ENCODE assay signal across 18 cellular contexts in genomic region chr13:99376924-99377323, GRCh38.
DNase-seq lines count a peak whose midpoint lies in the region; ATAC-seq, FAIRE-seq and TF ChIP-seq lines count a peak whose summit lies in the region.
"Had no signal": no experiment of that assay in that cellular context is flagged by ENCODE, and none has a peak within 500 bp of the region (broad histone marks: within the 10 kb centered on the region; RNA-seq: fewer than 3 reads in every experiment).

No MANE protein-coding gene starts in this region.

- POLR2A ChIA-PET in CD4-positive, alpha-beta T cell (lab: Charles Lee) = interaction anchor here (1.0 to 10.9 kb wide), 6 partner anchors 10 to 70 kb away, joined by 3 to 153 read pairs (median 9); partner anchors contain the start of gene GPR183
- POLR2A ChIA-PET in naive thymus-derived CD8-positive, alpha-beta T cell (lab: Charles Lee) = interaction anchor here (0.6 to 7.7 kb wide), 10 partner anchors 8 to 161 kb away, joined by 3 to 155 read pairs (median 4); partner anchors contain the start of gene GPR18

- peaks cover 96% of the 10 kb centered on the region for H3K4me1 Mint-ChIP-seq in CD4-positive, alpha-beta T cell (ENCODE audit: low read depth)
- peaks cover 92% of the 10 kb centered on the region for H3K4me1 Mint-ChIP-seq in activated naive CD8-positive, alpha-beta T cell treated with anti-CD3 and anti-CD28 coated beads, Interleukin-2, amount 50 U/mL, for 24 hours
- peaks cover 57 to 97% (median 89%) of the 10 kb centered on the region in 4 donors for H3K4me1 Mint-ChIP-seq in naive thymus-derived CD8-positive, alpha-beta T cell

- no peak overlapping the region for H3K18ac ChIP-seq in neuronal stem cell (ENCODE audit: low read length)

- peak overlapping the region; percentile 61 for H3K27ac ChIP-seq in CD4-positive, alpha-beta T cell (ENCODE audit: low read depth, low read length)
- H3K27ac ChIP-seq in neuronal stem cell (replicated peaks; ENCODE audit: low read length) = no peak overlapping the region
- H3K27ac ChIP-seq: left lung, SJCRH30 had no signal

- no peaks in the 10 kb centered on the region for H3K27me3 ChIP-seq in CD4-positive, alpha-beta T cell (ENCODE audit: control insufficient read depth, insufficient read depth, low read length)
- no peaks in the 10 kb centered on the region for H3K27me3 ChIP-seq in neuronal stem cell (ENCODE audit: control insufficient read depth in 3 of 3, insufficient read depth in 3 of 3, low read depth in 1 of 3, low read length in 3 of 3)
- H3K27me3 ChIP-seq: left lung, SJCRH30 had no signal

- CTCF ChIA-PET in CD4-positive, alpha-beta T cell (lab: Charles Lee) = interaction anchor here (2.2 kb wide), 1 partner anchor 107 kb away, joined by 9 read pairs; no protein-coding TSS in a partner anchor

- no peak overlapping the region for H3K23ac ChIP-seq in neuronal stem cell (ENCODE audit: low read depth, low read length, poor library complexity)

- no peak overlapping the region for H2AFZ ChIP-seq in neuronal stem cell (ENCODE audit: low read length)

- no peaks in the 10 kb centered on the region for H3K79me1 ChIP-seq in neuronal stem cell (ENCODE audit: low read depth, low read length)

- no peak overlapping the region for H2AK5ac ChIP-seq in neuronal stem cell (ENCODE audit: low read depth, low read length)

- WGBS in neuronal stem cell (ENCODE audit: extremely low coverage in 2 of 2, insufficient read length in 2 of 2, insufficient replicate concordance in 1 of 2), 2 donors = no CpG with 5 or more reads among the region's 9 CpGs

- H3K4me2 ChIP-seq in neuronal stem cell (ENCODE audit: insufficient read depth, low read length, poor library complexity, severe bottlenecking) = no peak overlapping the region

- H3K4me3 Mint-ChIP-seq in CD4-positive, alpha-beta T cell = peak overlapping the region; percentile 49
- no peak overlapping the region for H3K4me3 Mint-ChIP-seq in activated naive CD8-positive, alpha-beta T cell treated with anti-CD3 and anti-CD28 coated beads, Interleukin-2, amount 50 U/mL, for 24 hours
- H3K4me3 Mint-ChIP-seq in naive thymus-derived CD8-positive, alpha-beta T cell = peak overlapping the region in 8 of 10 donors; percentile 3 to 75 (median 58)
- H3K4me3 Mint-ChIP-seq: T-helper 2 cell treated with Interferon-gamma antibody and Interleukin-4, amounts not matched to agents 5 μg/mL and 100 μg/mL, for 36 hours had no signal

- ATAC-seq in CD4-positive, alpha-beta T cell (ENCODE audit: poor library complexity) = no peak
- ATAC-seq in activated naive CD8-positive, alpha-beta T cell treated with anti-CD3 and anti-CD28 coated beads, Interleukin-2, amount 50 U/mL, for 24 hours = no peak
- no peak for ATAC-seq in naive thymus-derived CD8-positive, alpha-beta T cell
- ATAC-seq in GM21367 (IDR thresholded peaks at IDR 0.05; ENCODE audit: unreplicated experiment) = no peak
- ATAC-seq: K562 had no signal

- TF ChIP-seq POLR2A in GM12891 (IDR thresholded peaks at IDR 0.05; ENCODE audit: low read depth, low read length) = no peak

- H3K14ac ChIP-seq in neuronal stem cell (ENCODE audit: low read length) = no peak overlapping the region

- peaks cover 56% of the 10 kb centered on the region for H3K36me3 Mint-ChIP-seq in CD4-positive, alpha-beta T cell (ENCODE audit: low read depth)
- peaks cover 52% of the 10 kb centered on the region for H3K36me3 Mint-ChIP-seq in activated naive CD8-positive, alpha-beta T cell treated with anti-CD3 and anti-CD28 coated beads, Interleukin-2, amount 50 U/mL, for 24 hours (ENCODE audit: low read depth)
- H3K36me3 Mint-ChIP-seq in naive thymus-derived CD8-positive, alpha-beta T cell = peaks cover 0 to 46% (median 35%) of the 10 kb centered on the region in 3 donors

- no peak for DNase-seq in CD4-positive, alpha-beta T cell
- DNase-seq in GM12891 (ENCODE audit: insufficient read length, low spot score) = no peak
- peak; percentile 2 for DNase-seq in activated naive CD8-positive, alpha-beta T cell treated with anti-CD3 and anti-CD28 coated beads, Interleukin-2, amount 50 U/mL, for 24 hours
- no peak for DNase-seq in naive thymus-derived CD8-positive, alpha-beta T cell
- no peak for DNase-seq in neuronal stem cell (ENCODE audit: low spot score)
- no peak for DNase-seq in SIG-M5 treated with dmso at 0.1 percent for 504 hours (lab: John Stamatoyannopoulos, UW; ENCODE audit: unreplicated experiment)
- DNase-seq: activated CD4-positive, CD25-positive, alpha-beta regulatory T cell treated with anti-CD3 and anti-CD28 coated beads, Interleukin-2, amount 50 U/mL, for 72 hours; left lung; MV-4-11; NCI-H2081; NCI-H526; posterior cingulate gyrus; SJCRH30; stimulated activated CD4-positive, alpha-beta T cell treated with anti-CD3 and anti-CD28 coated beads, Interleukin-4, amount 100 ng/mL, for 24 hours had no signal

- no peak overlapping the region for H2BK5ac ChIP-seq in neuronal stem cell (ENCODE audit: low read length)

- H4K8ac ChIP-seq in neuronal stem cell (ENCODE audit: low read depth, low read length) = no peak overlapping the region

- H2BK15ac ChIP-seq in neuronal stem cell (ENCODE audit: low read length) = no peak overlapping the region

- no peak overlapping the region for H3K9ac ChIP-seq in neuronal stem cell (ENCODE audit: low read depth, low read length, poor library complexity)

- H3K4me1 ChIP-seq in neuronal stem cell (ENCODE audit: control insufficient read depth in 2 of 2, insufficient read depth in 1 of 2, low read depth in 1 of 2, low read length in 2 of 2) = no peaks in the 10 kb centered on the region
- H3K4me1 ChIP-seq: SJCRH30 had no signal

- intact Hi-C loops in CD4-positive, alpha-beta T cell (cut with DNase I, micrococcal nuclease) = no loop called here

- H3K4me3 ChIP-seq in neuronal stem cell (ENCODE audit: low read length in 2 of 2) = no peak overlapping the region
- H3K4me3 ChIP-seq: K562, left lung, SJCRH30 had no signal

- H3K27me3 Mint-ChIP-seq in CD4-positive, alpha-beta T cell = no peaks in the 10 kb centered on the region
- no peaks in the 10 kb centered on the region for H3K27me3 Mint-ChIP-seq in activated naive CD8-positive, alpha-beta T cell treated with anti-CD3 and anti-CD28 coated beads, Interleukin-2, amount 50 U/mL, for 24 hours
- no peaks in the 10 kb centered on the region for H3K27me3 Mint-ChIP-seq in naive thymus-derived CD8-positive, alpha-beta T cell

- peaks cover 5 to 18% of the 10 kb centered on the region in 2 donors for H3K36me3 ChIP-seq in neuronal stem cell (replicated peaks in 1 of 2; ENCODE audit: control insufficient read depth in 2 of 2, insufficient read depth in 2 of 2, low read length in 2 of 2)
- H3K36me3 ChIP-seq: SJCRH30 had no signal

- no peak for TF ChIP-seq CTCF in CD4-positive, alpha-beta T cell (IDR thresholded peaks at IDR 0.05)

- H4K91ac ChIP-seq in neuronal stem cell (ENCODE audit: low read depth, low read length, poor library complexity) = no peak overlapping the region

- no peaks in the 10 kb centered on the region for H3K9me3 ChIP-seq in CD4-positive, alpha-beta T cell (ENCODE audit: control insufficient read depth, low read length)
- no peaks in the 10 kb centered on the region for H3K9me3 ChIP-seq in neuronal stem cell (replicated peaks in 1 of 2; ENCODE audit: control insufficient read depth in 2 of 2, insufficient read depth in 1 of 2, low read depth in 1 of 2, low read length in 2 of 2)
- H3K9me3 ChIP-seq: left lung, SJCRH30 had no signal

- peak overlapping the region; percentile 97 for H3K27ac Mint-ChIP-seq in CD4-positive, alpha-beta T cell
- H3K27ac Mint-ChIP-seq in activated naive CD8-positive, alpha-beta T cell treated with anti-CD3 and anti-CD28 coated beads, Interleukin-2, amount 50 U/mL, for 24 hours = peak overlapping the region; percentile 84
- peak overlapping the region; percentile 96 to 100 (median 99) for H3K27ac Mint-ChIP-seq in naive thymus-derived CD8-positive, alpha-beta T cell
- H3K27ac Mint-ChIP-seq: T-helper 2 cell treated with Interferon-gamma antibody and Interleukin-4, amounts not matched to agents 5 μg/mL and 100 μg/mL, for 36 hours had no signal

- peak; percentile 50 for FAIRE-seq in GM12891 (lab: Jason Lieb, UNC)
- FAIRE-seq: bronchial epithelial cell, K562 had no signal

- no peak overlapping the region for H3K4ac ChIP-seq in neuronal stem cell (ENCODE audit: low read length)

- no peak overlapping the region for H2BK120ac ChIP-seq in neuronal stem cell (ENCODE audit: low read depth, low read length)

- no peaks in the 10 kb centered on the region for H3K9me3 Mint-ChIP-seq in CD4-positive, alpha-beta T cell
- no peaks in the 10 kb centered on the region for H3K9me3 Mint-ChIP-seq in activated naive CD8-positive, alpha-beta T cell treated with anti-CD3 and anti-CD28 coated beads, Interleukin-2, amount 50 U/mL, for 24 hours
- no peaks in the 10 kb centered on the region for H3K9me3 Mint-ChIP-seq in naive thymus-derived CD8-positive, alpha-beta T cell
- H3K9me3 Mint-ChIP-seq: T-helper 2 cell treated with Interferon-gamma antibody and Interleukin-4, amounts not matched to agents 5 μg/mL and 100 μg/mL, for 36 hours had no signal

- no peak overlapping the region for H2BK12ac ChIP-seq in neuronal stem cell (ENCODE audit: low read length)

TF ChIP-seq in GM12891, 5 proteins besides CTCF, POLR2A, EP300 and RAD21:
- TF ChIP-seq TAF1 (IDR thresholded peaks at IDR 0.05; ENCODE audit: low read depth, low read length) (no peak), PAX5 (IDR thresholded peaks at IDR 0.05; ENCODE audit: insufficient read depth, low read length, severe bottlenecking) (no peak), POU2F2 (IDR thresholded peaks at IDR 0.05; ENCODE audit: low read depth, low read length) (no peak), SPI1 (IDR thresholded peaks at IDR 0.05; ENCODE audit: low read depth, low read length) (no peak), POLR2AphosphoS5 (IDR thresholded peaks at IDR 0.05; ENCODE audit: low read depth, low read length) (no peak)
TF ChIP-seq in GM12891: peak in this region for 0.
